11 cellular contexts compared by ENCODE assay signal in genomic region chr11:27926981-27927481, GRCh38.
DNase-seq lines count a peak whose midpoint lies in the region; ATAC-seq lines count a peak whose summit lies in the region.
"Had no signal": no experiment of that assay in that cellular context is flagged by ENCODE, and none has a peak within 500 bp of the region (broad histone marks: within the 10 kb centered on the region; RNA-seq: fewer than 3 reads in every experiment).

No MANE protein-coding gene starts in this region.

- DNase-seq in GDM1 (lab: John Stamatoyannopoulos, UW) (peak; percentile 24), NCI-H226 (peak; percentile 89), amniotic epithelial cell (ENCODE audit: low read depth) (peak; percentile 81), myocyte (ENCODE audit: low read depth) (peak; percentile 64), NCI-H2029 treated with DMSO at 0.1 percent for 48 hours (lab: John Stamatoyannopoulos, UW) (no peak), LoVo (ENCODE audit: low spot score) (no peak)
- DNase-seq: activated CD8-positive, alpha-beta memory T cell treated with anti-CD3 and anti-CD28 coated beads, Interleukin-2, amount 10 ng/mL, durations not matched to agents 7 days and 5 days; naive B cell; NCI-H1105 had no signal

- ATAC-seq in GM18909 (IDR thresholded peaks at IDR 0.05; ENCODE audit: poor library complexity, unreplicated experiment): no peak
- ATAC-seq in GM18861 (IDR thresholded peaks at IDR 0.05; ENCODE audit: unreplicated experiment): no peak
- ATAC-seq: activated CD8-positive, alpha-beta memory T cell treated with anti-CD3 and anti-CD28 coated beads, Interleukin-2, amount 10 ng/mL, durations not matched to agents 7 days and 5 days had no signal

Comparison
In these comparisons a context has a peak if more than half of its experiments do, and no peak if none do; other contexts are left out.
1. DNase-seq: peak in GDM1 (single experiment), NCI-H226 (single experiment), amniotic epithelial cell (single experiment) and myocyte (single experiment); none in NCI-H2029 treated with DMSO at 0.1 percent for 48 hours (single experiment) and LoVo (single experiment).